Comparison of ENCODE assay signal across 34 cellular contexts in the genomic region with DNA sequence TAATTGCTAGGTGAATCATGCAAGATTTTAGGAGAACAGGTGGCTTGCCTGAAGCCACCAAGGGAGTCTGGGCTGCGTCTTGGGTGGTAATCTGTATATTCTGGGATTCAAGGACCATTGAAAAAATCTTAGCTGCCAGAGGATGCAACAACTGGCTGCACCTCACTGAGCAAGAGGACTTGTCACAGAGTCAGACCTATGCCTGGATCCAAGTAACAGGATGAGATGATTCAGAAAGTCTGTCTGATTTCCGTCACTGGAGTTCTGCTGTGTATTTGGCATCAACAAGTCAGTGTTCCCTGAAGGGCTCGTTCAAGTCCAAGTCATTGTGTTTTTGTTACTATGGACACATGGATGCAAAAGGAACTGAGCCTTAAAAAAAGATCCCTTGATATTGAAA. TPM values are rescaled to one million over a fixed set of nuclear protein-coding genes. Genes with fewer than 3 reads are reported as not detected.
DNase-seq lines count a peak whose midpoint lies in the region; ATAC-seq and TF ChIP-seq lines count a peak whose summit lies in the region.
"Had no signal": no experiment of that assay in that cellular context is flagged by ENCODE, and none has a peak within 500 bp of the region (broad histone marks: within the 10 kb centered on the region; RNA-seq: fewer than 3 reads in every experiment).

No MANE protein-coding gene starts in this region.

- in situ Hi-C loops in GM23248 (cut with MboI): no loop called here
- in situ Hi-C loops in brain microvascular endothelial cell (cut with HindIII; ENCODE audit: low pct_ligation_motif_present, low sequenced_read_pairs): no loop called here

- no peak overlapping the region for H2AFZ ChIP-seq in GM23248

- H3F3A ChIP-seq in GM23248 (ENCODE audit: insufficient read depth): no peaks in the 10 kb centered on the region

- DNase-seq in GM23248: peak; percentile 32
- DNase-seq in brain microvascular endothelial cell: peak; percentile 12
- DNase-seq in fibroblast of gingiva (ENCODE audit: low read depth): peak; percentile 14
- DNase-seq in renal cortical epithelial cell (ENCODE audit: low read depth): peak; percentile 62
- DNase-seq in colonic mucosa: no peak
- DNase-seq in pons (ENCODE audit: low spot score): no peak
- DNase-seq: ACHN; activated CD4-positive, alpha-beta T cell treated with anti-CD3 and anti-CD28 coated beads for 36 hours; activated CD8-positive, alpha-beta memory T cell treated with anti-CD3 and anti-CD28 coated beads, Interleukin-2, amount 50 U/mL, for 48 hours; activated CD8-positive, alpha-beta T cell treated with anti-CD3 and anti-CD28 coated beads for 36 hours; activated naive CD4-positive, alpha-beta T cell treated with anti-CD3 and anti-CD28 coated beads, Interleukin-2, amount 50 U/mL, for 16 hours; CD8-positive, alpha-beta memory T cell; effector memory CD8-positive, alpha-beta T cell; H9; Karpas-422; mesenchymal stem cell; MV-4-11; NCI-H1436 treated with DMSO at 0.1 percent for 48 hours; NCI-H2081 treated with DMSO at 0.1 percent for 48 hours; NCI-H82; nephron progenitor cell; stimulated activated CD4-positive, alpha-beta T cell treated with anti-CD3 and anti-CD28 coated beads, Interleukin-2, amount 100 ng/mL, for 24 hours; SW 1271; T-helper 9 cell had no signal

- H3K27ac ChIP-seq in GM23248: no peak overlapping the region
- no peak overlapping the region for H3K27ac ChIP-seq in brain microvascular endothelial cell
- no peak overlapping the region for H3K27ac ChIP-seq in colonic mucosa
- H3K27ac ChIP-seq: coronary artery, esophagus muscularis mucosa, right atrium auricular region, thoracic aorta had no signal

- H3K4me2 ChIP-seq in GM23248 (ENCODE audit: unreplicated experiment): no peak overlapping the region

- H3K9ac ChIP-seq in GM23248: no peak overlapping the region
- no peak overlapping the region for H3K9ac ChIP-seq in colonic mucosa (ENCODE audit: low read depth in 2 of 2, low read length in 2 of 2)

- H3K4me1 ChIP-seq in GM23248 (ENCODE audit: insufficient read depth): no peaks in the 10 kb centered on the region
- H3K4me1 ChIP-seq in colonic mucosa: no peaks in the 10 kb centered on the region
- H3K4me1 ChIP-seq: right atrium auricular region had no signal

- H3K4me3 ChIP-seq in GM23248 (no peak overlapping the region), brain microvascular endothelial cell (ENCODE audit: low read depth, low read length) (no peak overlapping the region), colonic mucosa (no peak overlapping the region)
- H3K4me3 ChIP-seq: coronary artery, esophagus muscularis mucosa, GM12878, right atrium auricular region, thoracic aorta had no signal

- no peaks in the 10 kb centered on the region for H3K9me2 ChIP-seq in GM23248 (ENCODE audit: insufficient read depth)

- H3K36me3 ChIP-seq in GM23248 (ENCODE audit: low read depth): no peaks in the 10 kb centered on the region
- H3K36me3 ChIP-seq in brain microvascular endothelial cell (replicated peaks): no peaks in the 10 kb centered on the region
- H3K36me3 ChIP-seq in colonic mucosa: no peaks in the 10 kb centered on the region
- H3K36me3 ChIP-seq: esophagus muscularis mucosa, right atrium auricular region, thoracic aorta had no signal

- H3K79me2 ChIP-seq in GM23248 (ENCODE audit: insufficient read depth): no peaks in the 10 kb centered on the region

- WGBS in GM23248 (ENCODE audit: low coverage in 1 of 2, low lambda C conversion rate in 2 of 2, missing lambda C conversion rate in 2 of 2), 2 experiments: 2 to 5% methylated on average over 3 of the region's 3 CpGs

- H3K27me3 ChIP-seq in GM23248 (replicated peaks; ENCODE audit: insufficient read depth) (peaks cover 18% of the 10 kb centered on the region), brain microvascular endothelial cell (replicated peaks) (peaks cover 2% of the 10 kb centered on the region), colonic mucosa (no peaks in the 10 kb centered on the region)
- H3K27me3 ChIP-seq: esophagus muscularis mucosa, right atrium auricular region had no signal

- intact Hi-C loops in colonic mucosa (cut with DNase I): no loop called here

- no peak for ATAC-seq in HG03025 (IDR thresholded peaks at IDR 0.05; ENCODE audit: low FRiP score, unreplicated experiment)
- ATAC-seq: activated CD4-positive, alpha-beta T cell treated with anti-CD3 and anti-CD28 coated beads for 36 hours; activated CD8-positive, alpha-beta T cell treated with anti-CD3 and anti-CD28 coated beads for 36 hours; effector memory CD8-positive, alpha-beta T cell; GM12878; HepG2 had no signal

- TF ChIP-seq CTCF in brain microvascular endothelial cell (IDR thresholded peaks at IDR 0.05; ENCODE audit: low read depth, low read length, missing control alignments) (no peak), colonic mucosa (IDR thresholded peaks at IDR 0.05) (no peak)

- H4K20me1 ChIP-seq in GM23248 (ENCODE audit: insufficient read depth): no peaks in the 10 kb centered on the region

- no peaks in the 10 kb centered on the region for H3K9me3 ChIP-seq in GM23248 (ENCODE audit: low read depth)
- H3K9me3 ChIP-seq in colonic mucosa: no peaks in the 10 kb centered on the region
- H3K9me3 ChIP-seq: right atrium auricular region, thoracic aorta had no signal

RNA-seq across cellular contexts. Expression of gene CARTPT, which starts 37.8 kb away (rescaled TPM):
- not detected in 2 replicates for total RNA-seq in GM23248 (2014; rRNA removed; shearing (Covaris generic))
- not detected in 2 replicates for polyA plus RNA-seq in GM23248 (2016; fragmentation: Nextera tagmentation; extraction: Ambion mirVana)
- total RNA-seq in renal cortical epithelial cell (not detected in 2 replicates), colonic mucosa (1 to 10 TPM in 1 of 2 donors, under 1 TPM in 1; 0.67 to 2.4 TPM)
- total RNA-seq: activated CD4-positive, alpha-beta T cell treated with anti-CD3 and anti-CD28 coated beads for 36 hours; activated CD8-positive, alpha-beta T cell treated with anti-CD3 and anti-CD28 coated beads for 36 hours; CD8-positive, alpha-beta memory T cell; GM12878; H9; HepG2; osteocyte; right atrium auricular region; RPMI7951 had no signal
- polyA plus RNA-seq: BJ; CD8-positive, alpha-beta memory T cell; GM12878; HepG2 had no signal

Comparison
In these comparisons a context has a peak if more than half of its experiments do, and no peak if none do; other contexts are left out.
1. DNase-seq: peak in GM23248 (single experiment), brain microvascular endothelial cell (single experiment), fibroblast of gingiva (single experiment) and renal cortical epithelial cell (single experiment); none in colonic mucosa (single experiment) and pons (single experiment).